Comparison of ENCODE assay signal across 13 cellular contexts in the genomic region with DNA sequence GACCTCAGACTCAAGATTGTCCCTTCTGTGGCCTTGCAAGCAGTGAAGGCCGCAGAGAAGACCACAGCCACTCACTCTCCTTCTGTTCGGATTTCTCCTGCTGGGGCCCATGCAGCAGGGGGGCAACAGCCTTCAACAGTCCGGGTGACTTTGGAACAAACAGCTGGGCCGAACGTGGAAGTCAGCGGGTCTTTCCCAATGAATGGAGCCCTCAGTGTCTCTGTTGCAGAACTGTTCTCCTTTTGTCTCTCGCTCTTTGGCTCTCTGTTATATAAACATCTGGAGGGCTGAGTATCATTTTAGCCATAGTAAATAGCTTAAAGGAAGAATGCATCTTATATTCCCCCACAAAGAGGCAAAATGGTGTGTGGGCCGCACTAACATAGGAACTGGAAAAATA.
"Had no signal": no experiment of that assay in that cellular context is flagged by ENCODE, and none has a peak within 500 bp of the region (broad histone marks: within the 10 kb centered on the region; RNA-seq: fewer than 3 reads in every experiment).

No MANE protein-coding gene starts in this region.

- H3K4me3 Mint-ChIP-seq: activated naive CD8-positive, alpha-beta T cell; activated T-cell treated with anti-CD3 and anti-CD28 coated beads, Interleukin-2, amount 50 U/mL, for 4 hours; natural killer cell treated with Interleukin-12 subunit alpha and Interleukin-12 subunit beta and Interleukin-15 and Interleukin-18, amount 100 ng/mL, for 72 hours; T-helper 2 cell treated with Interferon-gamma antibody and Interleukin-4, amounts not matched to agents 5 μg/mL and 100 μg/mL, for 36 hours had no signal

- H3K27ac ChIP-seq: ascending aorta, foreskin keratinocyte, lower lobe of right lung, suprapubic skin had no signal

- H3K27ac Mint-ChIP-seq: activated naive CD8-positive, alpha-beta T cell; natural killer cell treated with Interleukin-12 subunit alpha and Interleukin-12 subunit beta and Interleukin-15 and Interleukin-18, amount 100 ng/mL, for 72 hours; T-helper 2 cell treated with Interferon-gamma antibody and Interleukin-4, amounts not matched to agents 5 μg/mL and 100 μg/mL, for 36 hours had no signal

- H3K9me3 Mint-ChIP-seq: activated T-cell treated with anti-CD3 and anti-CD28 coated beads, Interleukin-2, amount 50 U/mL, for 4 hours; natural killer cell treated with Interleukin-12 subunit alpha and Interleukin-12 subunit beta and Interleukin-15 and Interleukin-18, amount 100 ng/mL, for 72 hours; T-helper 2 cell treated with Interferon-gamma antibody and Interleukin-4, amounts not matched to agents 5 μg/mL and 100 μg/mL, for 36 hours had no signal

- H3K36me3 Mint-ChIP-seq: activated naive CD8-positive, alpha-beta T cell; natural killer cell treated with Interleukin-12 subunit alpha and Interleukin-12 subunit beta and Interleukin-15 and Interleukin-18, amount 100 ng/mL, for 72 hours had no signal

- ATAC-seq: activated CD4-positive, CD25-positive, alpha-beta regulatory T cell treated with anti-CD3 and anti-CD28 coated beads, Interleukin-2, amount 50 U/mL, for 24 hours; activated T-cell treated with anti-CD3 and anti-CD28 coated beads, Interleukin-2, amount 50 U/mL, for 4 hours; foreskin keratinocyte; lower lobe of right lung had no signal

- DNase-seq: activated CD4-positive, alpha-beta T cell treated with anti-CD3 and anti-CD28 coated beads, Interleukin-2, amount 50 U/mL, for 4 hours; activated effector memory CD4-positive, alpha-beta T cell treated with anti-CD3 and anti-CD28 coated beads, Interleukin-2, amount 50 U/mL, for 16 hours; activated T-cell treated with anti-CD3 and anti-CD28 coated beads, Interleukin-2, amount 50 U/mL, for 4 hours; foreskin keratinocyte; lower lobe of right lung; stimulated activated CD4-positive, alpha-beta T cell treated with anti-CD3 and anti-CD28 coated beads, Interleukin-12 subunit alpha, Interleukin-12 subunit beta, amount 100 ng/mL, for 4 hours; stimulated activated naive CD4-positive, alpha-beta T cell had no signal
